Comparison of ENCODE assay signal across 16 cellular contexts in genomic region chr5:124439609-124440008, GRCh38.
DNase-seq lines count a peak whose midpoint lies in the region; ATAC-seq and TF ChIP-seq lines count a peak whose summit lies in the region.
"Had no signal": no experiment of that assay in that cellular context is flagged by ENCODE, and none has a peak within 500 bp of the region (broad histone marks: within the 10 kb centered on the region; RNA-seq: fewer than 3 reads in every experiment).

No MANE protein-coding gene starts in this region.

- H3K4me3 ChIP-seq in BLaER1 (no peak overlapping the region), HUES64 (ENCODE audit: low read length) (no peak overlapping the region)
- H3K4me3 ChIP-seq: GM12878 had no signal

- peak overlapping the region; percentile 64 to 96 (median 83) for H3K27ac Mint-ChIP-seq in brain
- H3K27ac Mint-ChIP-seq in stimulated activated memory B cell treated with anti-CD40 and anti-IgM and Interleukin-4, amounts not matched to agents 10 μg/mL and 1 μg/mL and 100 μg/mL, for 72 hours, result no peak overlapping the region

- H3K4me2 ChIP-seq in BLaER1, result peak overlapping the region; percentile 55

- H3K27ac ChIP-seq in BLaER1, result no peak overlapping the region
- H3K27ac ChIP-seq in HUES64 (ENCODE audit: low read depth, low read length), result peak overlapping the region; percentile 78
- H3K27ac ChIP-seq in layer of hippocampus (ENCODE audit: low read depth, low read length), result peak overlapping the region; percentile 89
- no peak overlapping the region for H3K27ac ChIP-seq in RWPE1

- 74% methylated on average over 3 of the region's 3 CpGs for WGBS in HUES64

- no peak for ATAC-seq in HG02678 (IDR thresholded peaks at IDR 0.05; ENCODE audit: unreplicated experiment)
- ATAC-seq in stimulated activated memory B cell treated with anti-CD40 and anti-IgM and Interleukin-4, amounts not matched to agents 10 μg/mL and 1 μg/mL and 100 μg/mL, for 72 hours, result no peak
- ATAC-seq: GM12878, HepG2 had no signal

- H3K36me3 Mint-ChIP-seq in brain, result peaks cover 14% of the 10 kb centered on the region
- no peaks in the 10 kb centered on the region for H3K36me3 Mint-ChIP-seq in stimulated activated memory B cell treated with anti-CD40 and anti-IgM and Interleukin-4, amounts not matched to agents 10 μg/mL and 1 μg/mL and 100 μg/mL, for 72 hours

- no peak for DNase-seq in RWPE1 (ENCODE audit: low spot score)
- DNase-seq: Caco-2, DMS53, Karpas-422, MM.1S, NCI-H2029, NCI-H2227 treated with DMSO at 0.1 percent for 48 hours, SIG-M5 had no signal

- no peaks in the 10 kb centered on the region for H4K20me1 ChIP-seq in BLaER1

- peaks cover 58% of the 10 kb centered on the region for H3K4me1 Mint-ChIP-seq in brain
- H3K4me1 Mint-ChIP-seq in stimulated activated memory B cell treated with anti-CD40 and anti-IgM and Interleukin-4, amounts not matched to agents 10 μg/mL and 1 μg/mL and 100 μg/mL, for 72 hours, result peaks cover 18% of the 10 kb centered on the region

- H3K27me3 ChIP-seq in BLaER1, result peaks cover 23% of the 10 kb centered on the region
- no peaks in the 10 kb centered on the region for H3K27me3 ChIP-seq in HUES64 (ENCODE audit: insufficient read depth, low read length)
- no peaks in the 10 kb centered on the region for H3K27me3 ChIP-seq in layer of hippocampus (ENCODE audit: control insufficient read depth, insufficient read depth, low read length)

- POLR2A ChIA-PET in RWPE1 (lab: Yijun Ruan, JAX; ENCODE audit: low non-redundant PET), result no interaction called here

- H3K9me3 ChIP-seq in BLaER1 (peaks cover 12% of the 10 kb centered on the region; the same call in 1 of the 2 replicates), HUES64 (ENCODE audit: insufficient read depth, low read depth, low read length) (no peaks in the 10 kb centered on the region)
- H3K9me3 ChIP-seq: Caco-2 had no signal

- peak overlapping the region in 1 of 5 experiments; percentile 54 for H3K4me3 Mint-ChIP-seq in brain
- no peak overlapping the region for H3K4me3 Mint-ChIP-seq in stimulated activated memory B cell treated with anti-CD40 and anti-IgM and Interleukin-4, amounts not matched to agents 10 μg/mL and 1 μg/mL and 100 μg/mL, for 72 hours

- H3K4me1 ChIP-seq in BLaER1 (peaks cover 23% of the 10 kb centered on the region), HUES64 (ENCODE audit: insufficient read depth, low read length) (peaks cover 29% of the 10 kb centered on the region)
- H3K4me1 ChIP-seq: Caco-2 had no signal

- TF ChIP-seq CTCF in brain (conservative IDR thresholded peaks at IDR 0.05) (no peak), RWPE1 (conservative IDR thresholded peaks at IDR 0.05; ENCODE audit: low read depth) (no peak)

- H3K9ac ChIP-seq in BLaER1 (no peak overlapping the region), HUES64 (ENCODE audit: low read depth, low read length) (peak overlapping the region; percentile 14; the same call in 1 of the 2 replicates)

- H3K9me3 Mint-ChIP-seq in brain, result peaks cover 11 to 17% (median 14%) of the 10 kb centered on the region in 5 experiments
- H3K9me3 Mint-ChIP-seq in stimulated activated memory B cell treated with anti-CD40 and anti-IgM and Interleukin-4, amounts not matched to agents 10 μg/mL and 1 μg/mL and 100 μg/mL, for 72 hours, result no peaks in the 10 kb centered on the region

- H3K27me3 Mint-ChIP-seq in brain, result no peaks in the 10 kb centered on the region
- no peaks in the 10 kb centered on the region for H3K27me3 Mint-ChIP-seq in stimulated activated memory B cell treated with anti-CD40 and anti-IgM and Interleukin-4, amounts not matched to agents 10 μg/mL and 1 μg/mL and 100 μg/mL, for 72 hours

- no peaks in the 10 kb centered on the region for H3K36me3 ChIP-seq in BLaER1
- no peaks in the 10 kb centered on the region for H3K36me3 ChIP-seq in HUES64 (ENCODE audit: insufficient read depth, low read length)

- CTCF ChIA-PET in RWPE1 (lab: Yijun Ruan, JAX), result interaction anchor here (0.7 kb wide), 1 partner anchor 1425 kb away, joined by 3 read pairs; no protein-coding TSS in a partner anchor

Comparison
In these comparisons a context has a peak if more than half of its experiments do, and no peak if none do; other contexts are left out.
1. H3K27ac ChIP-seq: peak in HUES64 (single experiment) and layer of hippocampus (single experiment); none in BLaER1 (single experiment) and RWPE1 (single experiment).